In the genomic region with DNA sequence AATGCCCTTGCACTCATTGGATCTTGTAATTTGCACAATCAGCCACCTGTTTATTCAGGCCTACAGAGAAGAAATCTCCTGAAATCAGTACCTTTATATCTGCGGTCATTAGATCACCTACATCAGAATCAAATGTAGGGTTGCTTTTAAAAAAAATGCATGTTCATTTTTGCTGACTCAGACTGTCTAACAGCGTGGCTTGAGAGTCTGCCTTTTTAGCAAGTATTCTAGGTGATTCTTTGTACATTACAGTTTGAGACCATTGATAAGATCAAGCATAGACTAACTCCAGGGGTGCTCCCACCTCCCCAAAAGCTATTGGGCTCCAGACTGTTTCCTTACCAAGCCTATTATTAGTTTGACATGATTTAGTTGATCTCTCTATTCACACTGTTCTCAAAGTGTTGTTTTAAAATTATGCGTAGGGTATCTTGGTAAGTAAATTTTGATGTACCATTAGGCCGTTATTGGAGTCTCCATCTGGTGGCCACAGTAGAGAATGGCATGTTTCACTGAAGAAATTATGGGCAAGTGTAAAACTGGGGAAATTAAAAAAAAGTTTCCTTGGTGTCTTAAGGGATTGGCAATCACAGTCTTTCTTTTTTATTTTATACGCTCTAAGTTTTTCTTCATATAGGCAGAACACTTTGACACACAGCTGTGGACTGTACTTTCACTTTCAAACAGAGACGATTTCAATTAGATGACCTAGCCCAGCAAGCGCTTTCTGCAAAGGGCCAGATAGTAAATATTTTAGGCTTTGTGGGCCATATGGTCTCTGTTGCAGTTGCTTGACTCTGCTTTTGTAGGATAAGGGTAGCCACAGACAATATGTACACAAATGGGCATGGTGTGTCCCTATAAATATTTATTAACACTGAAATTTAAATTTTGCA, we compare ENCODE assay signal across 8 cellular contexts. TPM values are rescaled to one million over a fixed set of nuclear protein-coding genes. Genes with fewer than 3 reads are reported as not detected.
DNase-seq lines count a peak whose midpoint lies in the region; ATAC-seq and TF ChIP-seq lines count a peak whose summit lies in the region.

No MANE protein-coding gene starts in this region.

- H3K4me3 ChIP-seq in ACC112 (ENCODE audit: low read depth, low read length) (no peak overlapping the region), tibial artery (no peak overlapping the region)
- no peak overlapping the region for H3K4me3 ChIP-seq in Jurkat, Clone E6-1 (ENCODE audit: low read length)

- H3K79me2 ChIP-seq in ACC112 (ENCODE audit: control insufficient read depth, insufficient read depth, low read length, unreplicated experiment): no peaks in the 10 kb centered on the region

- H3K27ac ChIP-seq in ACC112 (ENCODE audit: low read depth, low read length): no peak overlapping the region
- H3K27ac ChIP-seq in tibial artery: no peak overlapping the region

- no peak overlapping the region for H3K27ac Mint-ChIP-seq in activated naive CD4-positive, alpha-beta T cell treated with anti-CD3 and anti-CD28 coated beads, Interleukin-2, amount 50 U/mL, for 72 hours

- peak overlapping the region; percentile 20 for H2AFZ ChIP-seq in ACC112 (ENCODE audit: low read length, unreplicated experiment)

- TF ChIP-seq CTCF in tibial artery (IDR thresholded peaks at IDR 0.05): peak; percentile 53 to 72

- H3K9me3 Mint-ChIP-seq in activated naive CD4-positive, alpha-beta T cell treated with anti-CD3 and anti-CD28 coated beads, Interleukin-2, amount 50 U/mL, for 72 hours: no peaks in the 10 kb centered on the region

- no peaks in the 10 kb centered on the region for H3K36me3 Mint-ChIP-seq in activated naive CD4-positive, alpha-beta T cell treated with anti-CD3 and anti-CD28 coated beads, Interleukin-2, amount 50 U/mL, for 72 hours

- no peak for ATAC-seq in GM18519 (IDR thresholded peaks at IDR 0.05; ENCODE audit: low FRiP score, unreplicated experiment)
- ATAC-seq in activated naive CD4-positive, alpha-beta T cell treated with anti-CD3 and anti-CD28 coated beads, Interleukin-2, amount 50 U/mL, for 72 hours: no peak

- H3K4me1 ChIP-seq in ACC112 (ENCODE audit: control insufficient read depth, insufficient read depth, low read length, unreplicated experiment) (no peaks in the 10 kb centered on the region), tibial artery (no peaks in the 10 kb centered on the region)

- no peaks in the 10 kb centered on the region for H3K27me3 ChIP-seq in ACC112 (ENCODE audit: insufficient read depth, low read length)
- H3K27me3 ChIP-seq in tibial artery: no peaks in the 10 kb centered on the region

- no peaks in the 10 kb centered on the region for H3K36me3 ChIP-seq in ACC112 (ENCODE audit: insufficient read depth, low read length)
- no peaks in the 10 kb centered on the region for H3K36me3 ChIP-seq in tibial artery

- no peaks in the 10 kb centered on the region for H3K9me3 ChIP-seq in tibial artery

- intact Hi-C loops in tibial artery (cut with DNase I; ENCODE audit: low total_unique reads): loop anchor here (2.0 kb wide), 1 partner anchor 188 kb away; no protein-coding TSS in a partner anchor

- DNase-seq in EL: peak; percentile 27
- DNase-seq in Jurkat, Clone E6-1 (ENCODE audit: low read depth, low spot score): peak; percentile 9
- peak; percentile 26 for DNase-seq in amniotic epithelial cell (ENCODE audit: low read depth)
- peak; percentile 25 for DNase-seq in inferior parietal cortex (ENCODE audit: extremely low spot score)
- DNase-seq in tibial artery: no peak
- DNase-seq in activated naive CD4-positive, alpha-beta T cell treated with anti-CD3 and anti-CD28 coated beads, Interleukin-2, amount 50 U/mL, for 72 hours (ENCODE audit: low spot score in 2 of 2): no peak

RNA-seq across cellular contexts. Expression of gene MSL3, which starts 33.7 kb away (rescaled TPM):
- 43.0 TPM for polyA plus RNA-seq in Jurkat, Clone E6-1 (2012; ENCODE audit: insufficient read depth, insufficient read length)
- 10 to 100 TPM; 38.4 to 72.3 TPM for total RNA-seq in activated naive CD4-positive, alpha-beta T cell treated with anti-CD3 and anti-CD28 coated beads, Interleukin-2, amount 50 U/mL, for 72 hours

RNA-seq across cellular contexts. Expression of gene ARHGAP6, which starts 58.6 kb away (rescaled TPM):
- polyA plus RNA-seq in Jurkat, Clone E6-1 (2012; ENCODE audit: insufficient read depth, insufficient read length): not detected
- total RNA-seq in activated naive CD4-positive, alpha-beta T cell treated with anti-CD3 and anti-CD28 coated beads, Interleukin-2, amount 50 U/mL, for 72 hours: not detected

Comparison
In these comparisons a context has a peak if more than half of its experiments do, and no peak if none do; other contexts are left out.
1. DNase-seq: peak in EL (single experiment), Jurkat, Clone E6-1 (single experiment), amniotic epithelial cell (single experiment) and inferior parietal cortex (single experiment); none in tibial artery (0 of 2) and activated naive CD4-positive, alpha-beta T cell treated with anti-CD3 and anti-CD28 coated beads, Interleukin-2, amount 50 U/mL, for 72 hours (0 of 2).